ENCODE assay signal across 12 cellular contexts in genomic region chr12:132437252-132438138, GRCh38. TPM values are rescaled to one million over a fixed set of nuclear protein-coding genes. Genes with fewer than 3 reads are reported as not detected.
DNase-seq lines count a peak whose midpoint lies in the region; ATAC-seq and TF ChIP-seq lines count a peak whose summit lies in the region.
"Had no signal": no experiment of that assay in that cellular context is flagged by ENCODE, and none has a peak within 500 bp of the region (broad histone marks: within the 10 kb centered on the region; RNA-seq: fewer than 3 reads in every experiment).

No MANE protein-coding gene starts in this region.

- no peaks in the 10 kb centered on the region for H3K27me3 Mint-ChIP-seq in CD4-positive, alpha-beta T cell
- H3K27me3 Mint-ChIP-seq in activated T-helper 17 cell treated with anti-CD3 and anti-CD28 coated beads, Interleukin-2, amount 50 U/mL, for 72 hours: no peaks in the 10 kb centered on the region

- peak overlapping the region; percentile 51 for H3K4me3 Mint-ChIP-seq in CD4-positive, alpha-beta T cell
- H3K4me3 Mint-ChIP-seq in activated T-helper 17 cell treated with anti-CD3 and anti-CD28 coated beads, Interleukin-2, amount 50 U/mL, for 72 hours: peak overlapping the region; percentile 10

- peaks cover 37% of the 10 kb centered on the region for H3K4me1 Mint-ChIP-seq in CD4-positive, alpha-beta T cell (ENCODE audit: low read depth)
- peaks cover 6% of the 10 kb centered on the region for H3K4me1 Mint-ChIP-seq in activated T-helper 17 cell treated with anti-CD3 and anti-CD28 coated beads, Interleukin-2, amount 50 U/mL, for 72 hours

- intact Hi-C loops in CD4-positive, alpha-beta T cell (cut with DNase I, micrococcal nuclease): no loop called here
- intact Hi-C loops in dorsolateral prefrontal cortex (cut with DNase I): no loop called here

- POLR2A ChIA-PET in CD4-positive, alpha-beta T cell (lab: Charles Lee): interaction anchor here (0.8 to 1.8 kb wide), 5 partner anchors 7 to 86 kb away, joined by 3 to 12 read pairs (median 3); no protein-coding TSS in a partner anchor

- no peaks in the 10 kb centered on the region for H3K9me3 ChIP-seq in CD4-positive, alpha-beta T cell (ENCODE audit: control insufficient read depth, low read length)
- H3K9me3 ChIP-seq: ascending aorta, SJSA1 had no signal

- H3K27ac Mint-ChIP-seq in CD4-positive, alpha-beta T cell: peak overlapping the region; percentile 63
- no peak overlapping the region for H3K27ac Mint-ChIP-seq in activated T-helper 17 cell treated with anti-CD3 and anti-CD28 coated beads, Interleukin-2, amount 50 U/mL, for 72 hours

- peak overlapping the region; percentile 22; the same call in 1 of the 2 replicates for H3K4me3 ChIP-seq in H7 (ENCODE audit: insufficient read depth, low read depth, low read length)
- no peak overlapping the region for H3K4me3 ChIP-seq in dorsolateral prefrontal cortex
- H3K4me3 ChIP-seq: ascending aorta, SJSA1 had no signal

- peak; percentile 39 for ATAC-seq in CD4-positive, alpha-beta T cell (ENCODE audit: poor library complexity)
- ATAC-seq in activated T-helper 17 cell treated with anti-CD3 and anti-CD28 coated beads, Interleukin-2, amount 50 U/mL, for 72 hours (replicated peaks): peak; percentile 38
- ATAC-seq in GM18502 (IDR thresholded peaks at IDR 0.05; ENCODE audit: poor library complexity, unreplicated experiment) (no peak), GM21529 (IDR thresholded peaks at IDR 0.05; ENCODE audit: unreplicated experiment) (no peak)

- no peak for TF ChIP-seq CTCF in CD4-positive, alpha-beta T cell (IDR thresholded peaks at IDR 0.05)
- no peak for TF ChIP-seq CTCF in dorsolateral prefrontal cortex (IDR thresholded peaks at IDR 0.05 in 54 of 56, conservative IDR thresholded peaks at IDR 0.05 in 2 of 56; ENCODE audit: low read depth in 1 of 56, partially characterized antibody in 56 of 56)

- H3K36me3 ChIP-seq in H7 (replicated peaks; ENCODE audit: control insufficient read depth, insufficient read depth, low read length): no peaks in the 10 kb centered on the region
- H3K36me3 ChIP-seq: ascending aorta, SJSA1 had no signal

- DNase-seq in CD4-positive, alpha-beta T cell: no peak
- DNase-seq in H7 (peak; percentile 91), dorsolateral prefrontal cortex (no peak), Ammon's horn (ENCODE audit: low spot score) (no peak)
- DNase-seq: hypothalamus, NCI-H345 had no signal

- CTCF ChIA-PET in CD4-positive, alpha-beta T cell (lab: Charles Lee): no interaction called here

- no peaks in the 10 kb centered on the region for H3K36me3 Mint-ChIP-seq in CD4-positive, alpha-beta T cell (ENCODE audit: low read depth)
- H3K36me3 Mint-ChIP-seq in activated T-helper 17 cell treated with anti-CD3 and anti-CD28 coated beads, Interleukin-2, amount 50 U/mL, for 72 hours (ENCODE audit: low read depth): no peaks in the 10 kb centered on the region

- no peak overlapping the region for H3K27ac ChIP-seq in CD4-positive, alpha-beta T cell (ENCODE audit: low read depth, low read length)
- H3K27ac ChIP-seq in layer of hippocampus (ENCODE audit: low read depth, low read length) (peak overlapping the region; percentile 38), dorsolateral prefrontal cortex (no peak overlapping the region)
- H3K27ac ChIP-seq: ascending aorta, SJSA1 had no signal

- H3K27me3 ChIP-seq in CD4-positive, alpha-beta T cell (ENCODE audit: control insufficient read depth, insufficient read depth, low read length): no peaks in the 10 kb centered on the region
- H3K27me3 ChIP-seq in H7 (ENCODE audit: control insufficient read depth, insufficient read depth, low read length) (peaks cover 23% of the 10 kb centered on the region), layer of hippocampus (ENCODE audit: control insufficient read depth, insufficient read depth, low read length) (peaks cover 7% of the 10 kb centered on the region), dorsolateral prefrontal cortex (peaks cover 0 to 15% (median 0%) of the 10 kb centered on the region in 45 donors)
- H3K27me3 ChIP-seq: ascending aorta, SJSA1 had no signal

- H3K9me3 Mint-ChIP-seq in CD4-positive, alpha-beta T cell: no peaks in the 10 kb centered on the region
- H3K9me3 Mint-ChIP-seq in activated T-helper 17 cell treated with anti-CD3 and anti-CD28 coated beads, Interleukin-2, amount 50 U/mL, for 72 hours: no peaks in the 10 kb centered on the region

RNA-seq across cellular contexts. Expression of gene FBRSL1, which starts 52.5 kb away (rescaled TPM):
- total RNA-seq in CD4-positive, alpha-beta T cell: 10 to 100 TPM; 75.8 to 80.7 TPM
- total RNA-seq in H7 (2014; rRNA removed; shearing (Covaris generic)): 17.5 and 26.6 TPM in 2 replicates
- 10 to 100 TPM; 34.7 to 38.7 TPM for total RNA-seq in activated T-helper 17 cell treated with anti-CD3 and anti-CD28 coated beads, Interleukin-2, amount 50 U/mL, for 72 hours
- 100 to 1,000 TPM in 3 of 120 experiments, 10 to 100 TPM in 117; 41.4 to 125 (median 65.3) TPM for total RNA-seq in dorsolateral prefrontal cortex

Comparison
In these comparisons a context has a peak if more than half of its experiments do, and no peak if none do; other contexts are left out.
1. ATAC-seq: peak in CD4-positive, alpha-beta T cell (single experiment) and activated T-helper 17 cell treated with anti-CD3 and anti-CD28 coated beads, Interleukin-2, amount 50 U/mL, for 72 hours (single experiment); none in GM18502 (single experiment) and GM21529 (single experiment).